ENCODE assay signal across 1 cellular context in genomic region chr13:93361703-93362102, GRCh38.
TF ChIP-seq lines count a peak whose summit lies in the region.

No MANE protein-coding gene starts in this region.

TF ChIP-seq in HepG2, 621 proteins besides CTCF, POLR2A, EP300 and RAD21 (continued from another document):
- TF ChIP-seq SOX5 (CRISPR knock-in tag; IDR thresholded peaks at IDR 0.05; ENCODE audit: borderline replicate concordance) (peak; percentile 58; the same call in 1 of the 2 replicates), MAFF (IDR thresholded peaks at IDR 0.05; ENCODE audit: low read depth, low read length) (no peak), SALL2 (CRISPR knock-in tag; IDR thresholded peaks at IDR 0.05) (no peak), SOX6 (IDR thresholded peaks at IDR 0.05) (no peak), SOX6 (CRISPR knock-in tag; IDR thresholded peaks at IDR 0.05) (peak; percentile 28; the same call in 1 of the 2 replicates), GATAD2A (CRISPR knock-in tag; IDR thresholded peaks at IDR 0.05) (peak; percentile 44)
TF ChIP-seq in HepG2: peak in this region for 15.
